8 cellular contexts compared by ENCODE assay signal in genomic region chr9:126860757-126861466, GRCh38. TPM values are rescaled to one million over a fixed set of nuclear protein-coding genes. Genes with fewer than 3 reads are reported as not detected.
A peak's percentile ranks its signal among the peaks of the same experiment; 100 is the strongest.
DNase-seq lines count a peak whose midpoint lies in the region; ATAC-seq and TF ChIP-seq lines count a peak whose summit lies in the region.

No MANE protein-coding gene starts in this region.

- TF ChIP-seq CTCF in mesothelial cell of epicardium (IDR thresholded peaks at IDR 0.05; ENCODE audit: unreplicated experiment) (no peak), upper lobe of left lung (IDR thresholded peaks at IDR 0.05) (no peak)

- H3K27me3 ChIP-seq in ACC112 (ENCODE audit: insufficient read depth, low read length) (peaks cover 16% of the 10 kb centered on the region), upper lobe of left lung (no peaks in the 10 kb centered on the region)

- TF ChIP-seq POLR2A in upper lobe of left lung (IDR thresholded peaks at IDR 0.05) = peak in 1 of 4 donors; percentile 28

- no peaks in the 10 kb centered on the region for H3K9me3 ChIP-seq in upper lobe of left lung

- peak overlapping the region; percentile 91 for H3K27ac Mint-ChIP-seq in mesothelial cell of epicardium

- H3K36me3 Mint-ChIP-seq in mesothelial cell of epicardium = peaks cover 8% of the 10 kb centered on the region

- peak overlapping the region; percentile 81 for H3K4me3 Mint-ChIP-seq in mesothelial cell of epicardium

- peaks cover 26% of the 10 kb centered on the region for H3K4me1 Mint-ChIP-seq in mesothelial cell of epicardium

- H3K27ac ChIP-seq in ACC112 (ENCODE audit: low read depth, low read length) (peak overlapping the region; percentile 27; the same call in 1 of the 2 replicates), upper lobe of left lung (peak overlapping the region; percentile 92 to 98 (median 93))

- H2AFZ ChIP-seq in ACC112 (ENCODE audit: low read length, unreplicated experiment) = peak overlapping the region; percentile 84

- peaks cover 47% of the 10 kb centered on the region for H3K79me2 ChIP-seq in ACC112 (ENCODE audit: control insufficient read depth, insufficient read depth, low read length, unreplicated experiment)

- peaks cover 16% of the 10 kb centered on the region for H3K4me1 ChIP-seq in ACC112 (ENCODE audit: control insufficient read depth, insufficient read depth, low read length, unreplicated experiment)
- H3K4me1 ChIP-seq in upper lobe of left lung = peaks cover 21 to 47% (median 30%) of the 10 kb centered on the region in 4 donors

- no peak for TF ChIP-seq EP300 in upper lobe of left lung (IDR thresholded peaks at IDR 0.05)

- H3K36me3 ChIP-seq in ACC112 (ENCODE audit: insufficient read depth, low read length) = 0 out of 2 replicates have a peak, but pooled peaks cover 13% of the 10 kb centered on the region
- H3K36me3 ChIP-seq in upper lobe of left lung = peaks cover 0 to 23% (median 12%) of the 10 kb centered on the region in 4 donors

- H3K4me3 ChIP-seq in ACC112 (ENCODE audit: low read depth, low read length) (peak overlapping the region; percentile 79), upper lobe of left lung (peak overlapping the region; percentile 88 to 96 (median 94))

- DNase-seq in T-helper 2 cell (peak in 3 of 5 experiments; percentile 3 to 14 (median 7)), dermis blood vessel endothelial cell (peak; percentile 55), mesothelial cell of epicardium (ENCODE audit: low spot score in 2 of 2, unreplicated experiment in 2 of 2) (peak in 1 of 2 experiments; percentile 44), upper lobe of left lung (peak in 1 of 2 donors; percentile 58), NCI-H1930 (lab: John Stamatoyannopoulos, UW) (no peak)

- H3K27me3 Mint-ChIP-seq in mesothelial cell of epicardium (ENCODE audit: low read depth) = peaks cover 14% of the 10 kb centered on the region

- 0% methylated on average over 5 to 14 of the region's 71 CpGs for WGBS in upper lobe of left lung, 2 donors

- ATAC-seq in GM18909 (IDR thresholded peaks at IDR 0.05; ENCODE audit: poor library complexity, unreplicated experiment) (peak; percentile 33), HG03135 (IDR thresholded peaks at IDR 0.05; ENCODE audit: unreplicated experiment) (peak; percentile 27), upper lobe of left lung (ENCODE audit: low FRiP score in 2 of 2) (peak; percentile 34 to 57)

- H3K9me3 Mint-ChIP-seq in mesothelial cell of epicardium = no peaks in the 10 kb centered on the region

RNA-seq across cellular contexts. Expression of gene ZBTB34, which starts 0.5 kb away (rescaled TPM):
- total RNA-seq in dermis blood vessel endothelial cell (10.5 and 11.6 TPM in 2 replicates), mesothelial cell of epicardium (23.3 to 24.7 TPM (median 24.0 TPM) in 3 replicates), upper lobe of left lung (10 to 100 TPM in 5 of 6 donors, 1 to 10 TPM in 1; 9.5 to 21.3 (median 13.5) TPM)

RNA-seq across cellular contexts. Expression of gene RALGPS1, which starts 53.7 kb away (rescaled TPM):
- total RNA-seq in dermis blood vessel endothelial cell (3.1 and 3.3 TPM in 2 replicates), mesothelial cell of epicardium (25.6 to 29.5 TPM (median 26.9 TPM) in 3 replicates), upper lobe of left lung (10 to 100 TPM; 12.3 to 52.4 (median 17.1) TPM)

RNA-seq across cellular contexts. Expression of gene ZBTB43, which starts 56.1 kb away (rescaled TPM):
- total RNA-seq in dermis blood vessel endothelial cell (7.7 and 8.2 TPM in 2 replicates), mesothelial cell of epicardium (20.1 to 21.4 TPM (median 21.4 TPM) in 3 replicates), upper lobe of left lung (10 to 100 TPM; 16.0 to 26.8 (median 19.4) TPM)

Comparison
In these comparisons a context has a peak if more than half of its experiments do, and no peak if none do; other contexts are left out.
1. DNase-seq: peak in T-helper 2 cell (3 of 5) and dermis blood vessel endothelial cell (single experiment); none in NCI-H1930 (0 of 2).
2. Peak in every context shown above with its lines, with median percentiles within 50 percentile points of each other: ATAC-seq.